ENCODE assay signal across 9 cellular contexts in the genomic region with DNA sequence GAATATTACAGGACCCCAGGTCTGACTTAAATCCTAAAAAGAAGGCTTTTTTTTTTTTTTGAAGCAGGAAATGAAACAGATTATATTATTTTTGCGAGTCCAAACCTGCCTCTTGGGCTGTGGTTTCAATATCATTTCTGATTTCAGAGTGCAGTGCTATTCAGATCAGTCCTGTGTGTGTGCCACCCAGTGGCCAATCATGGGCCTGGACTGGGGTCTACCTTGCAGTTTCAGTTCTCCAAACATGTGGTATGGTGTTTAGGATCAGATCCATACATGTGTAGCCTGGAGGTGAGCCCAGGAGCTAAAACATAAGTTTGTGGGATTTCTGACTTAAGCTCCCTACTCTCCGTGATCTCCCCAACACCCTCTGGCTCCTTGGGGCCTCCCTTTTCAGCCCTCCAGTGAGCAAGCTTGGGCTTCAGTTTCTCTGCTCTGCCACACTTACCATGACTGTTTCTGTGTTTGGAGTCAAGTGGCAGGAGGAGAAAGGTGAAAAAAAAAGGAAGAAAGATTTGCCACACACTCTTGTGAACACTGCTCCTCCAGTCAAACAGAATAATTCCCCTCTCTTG. TPM values are rescaled to one million over a fixed set of nuclear protein-coding genes. Genes with fewer than 3 reads are reported as not detected.
A peak's percentile ranks its signal among the peaks of the same experiment; 100 is the strongest.
DNase-seq lines count a peak whose midpoint lies in the region; ATAC-seq and TF ChIP-seq lines count a peak whose summit lies in the region.
"Had no signal": no experiment of that assay in that cellular context is flagged by ENCODE, and none has a peak within 500 bp of the region (broad histone marks: within the 10 kb centered on the region; RNA-seq: fewer than 3 reads in every experiment).

No MANE protein-coding gene starts in this region.

- intact Hi-C loops in Right ventricle myocardium inferior (cut with DNase I): loop anchor here (2.0 to 5.0 kb wide), 2 partner anchors 91 to 210 kb away; a partner anchor contains a TSS
- intact Hi-C loops in cardiac septum (cut with DNase I): loop anchor here (5.0 to 10.0 kb wide), 2 partner anchors 128 to 211 kb away; a partner anchor contains a TSS
- intact Hi-C loops in psoas muscle (cut with DNase I): no loop called here

- H3K27me3 ChIP-seq in psoas muscle (ENCODE audit: insufficient read depth in 3 of 3, low read length in 2 of 3): no peaks in the 10 kb centered on the region

- H3K36me3 ChIP-seq in psoas muscle (ENCODE audit: insufficient read depth in 1 of 2, low read depth in 1 of 2): no peaks in the 10 kb centered on the region

- H3K4me1 ChIP-seq in psoas muscle: no peaks in the 10 kb centered on the region

- H3K4me3 Mint-ChIP-seq in chondrocyte (ENCODE audit: unreplicated experiment): no peak overlapping the region
- H3K4me3 Mint-ChIP-seq: activated naive CD8-positive, alpha-beta T cell had no signal

- H3K9me3 ChIP-seq in psoas muscle: no peaks in the 10 kb centered on the region

- H3K27ac Mint-ChIP-seq in chondrocyte (ENCODE audit: unreplicated experiment): no peak overlapping the region
- H3K27ac Mint-ChIP-seq: activated naive CD8-positive, alpha-beta T cell had no signal

- WGBS in psoas muscle, 3 donors: 47 to 82% (median 74%) methylated on average over 2 of the region's 2 CpGs

- H3K27me3 Mint-ChIP-seq in chondrocyte (ENCODE audit: low read depth): no peaks in the 10 kb centered on the region

- no peak overlapping the region for H3K4me3 ChIP-seq in psoas muscle

- ATAC-seq in Right ventricle myocardium inferior (peak; percentile 42), psoas muscle (no peak)

- no peaks in the 10 kb centered on the region for H3K4me1 Mint-ChIP-seq in chondrocyte (ENCODE audit: low read depth)

- TF ChIP-seq CTCF in LNCAP (IDR thresholded peaks at IDR 0.05) (peak; percentile 59), chondrocyte (IDR thresholded peaks at IDR 0.05) (peak; percentile 79), psoas muscle (IDR thresholded peaks at IDR 0.05) (peak; percentile 12)

- DNase-seq in Right ventricle myocardium inferior (ENCODE audit: missing footprints): no peak
- DNase-seq in cardiac septum (ENCODE audit: low spot score): no peak
- DNase-seq in chondrocyte (ENCODE audit: low spot score): no peak
- no peak for DNase-seq in psoas muscle
- no peak for DNase-seq in HuH-7.5 (ENCODE audit: low spot score)
- DNase-seq in Ammon's horn (ENCODE audit: low spot score): no peak
- no peak for DNase-seq in iPS-NIHi7 (ENCODE audit: extremely low spot score)

- no peaks in the 10 kb centered on the region for H3K36me3 Mint-ChIP-seq in chondrocyte (ENCODE audit: low read depth)
- H3K36me3 Mint-ChIP-seq: activated naive CD8-positive, alpha-beta T cell had no signal

- H3K27ac ChIP-seq in psoas muscle: no peak overlapping the region

- no peaks in the 10 kb centered on the region for H3K9me3 Mint-ChIP-seq in chondrocyte (ENCODE audit: low read depth)

RNA-seq across cellular contexts. Expression of a gene that starts 12.1 kb away (rescaled TPM):
- 73.1 TPM for total RNA-seq in Right ventricle myocardium inferior
- total RNA-seq in cardiac septum: 116 TPM
- 3.4 to 3.5 TPM (median 3.4 TPM) in 3 replicates for total RNA-seq in chondrocyte
- total RNA-seq in psoas muscle: 1 to 10 TPM; 1.8 to 3.1 (median 2.5) TPM
- polyA plus RNA-seq in psoas muscle: 1 to 10 TPM in 1 of 3 donors, under 1 TPM in 2; 0.21 to 1.3 (median 0.39) TPM

Comparison
In these comparisons a context has a peak if more than half of its experiments do, and no peak if none do; other contexts are left out.
1. CTCF ChIP-seq: peak in every context shown above with its lines; median percentile 79 in chondrocyte; 59 in LNCAP; 12 in psoas muscle.
2. RNA of a gene that starts 12.1 kb away (total RNA-seq): 116 TPM in cardiac septum (single experiment) and 73.1 TPM in Right ventricle myocardium inferior (single experiment); 3.4 to 3.5 TPM in chondrocyte and 1.8 to 3.1 TPM in psoas muscle; every median in the first group is over 10 times any median in the second.
3. intact Hi-C loops: an anchor here in Right ventricle myocardium inferior (2.0 to 5.0 kb wide) and cardiac septum (5.0 to 10.0 kb wide); none called in psoas muscle.